10 cellular contexts compared by ENCODE assay signal in the genomic region with DNA sequence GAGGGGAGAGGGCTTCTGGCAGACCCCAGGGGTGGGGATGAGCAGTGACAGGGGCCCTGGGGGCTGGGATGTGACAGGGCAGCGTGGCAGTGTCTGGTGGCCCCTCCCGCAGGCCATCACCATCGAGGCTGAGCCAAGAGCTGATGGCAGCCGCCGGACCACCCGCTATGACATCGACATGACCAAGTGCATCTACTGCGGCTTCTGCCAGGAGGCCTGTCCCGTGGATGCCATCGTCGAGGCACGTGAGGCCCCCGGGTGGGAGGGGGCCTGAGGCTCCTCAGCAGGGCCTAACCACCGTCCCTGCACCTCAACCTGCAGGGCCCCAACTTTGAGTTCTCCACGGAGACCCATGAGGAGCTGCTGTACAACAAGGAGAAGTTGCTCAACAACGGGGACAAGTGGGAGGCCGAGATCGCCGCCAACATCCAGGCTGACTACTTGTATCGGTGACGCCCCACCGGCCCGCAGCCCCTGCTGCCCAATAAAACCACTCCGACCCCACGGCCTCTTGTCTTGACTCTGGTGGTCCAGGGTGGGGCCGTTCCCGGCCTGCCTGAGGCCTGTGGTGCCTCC. TPM values are rescaled to one million over a fixed set of nuclear protein-coding genes. Genes with fewer than 3 reads are reported as not detected.
DNase-seq lines count a peak whose midpoint lies in the region; ATAC-seq and TF ChIP-seq lines count a peak whose summit lies in the region.
"Had no signal": no experiment of that assay in that cellular context is flagged by ENCODE, and none has a peak within 500 bp of the region (broad histone marks: within the 10 kb centered on the region; RNA-seq: fewer than 3 reads in every experiment).

No MANE protein-coding gene starts in this region.

- H3K4me3 ChIP-seq in colonic mucosa, result no peak overlapping the region
- H3K4me3 ChIP-seq in uterus, result no peak overlapping the region

- H3K9ac ChIP-seq in colonic mucosa (ENCODE audit: low read depth in 2 of 2, low read length in 2 of 2), result peak overlapping the region in 1 of 2 donors; percentile 46

- ATAC-seq in Right ventricle myocardium superior (ENCODE audit: poor library complexity), result no peak
- ATAC-seq in left cardiac atrium, result no peak
- no peak for ATAC-seq in natural killer cell
- no peak for ATAC-seq in HG03139 (IDR thresholded peaks at IDR 0.05; ENCODE audit: unreplicated experiment)

- peak overlapping the region; percentile 70 for H3K27ac ChIP-seq in colonic mucosa
- peak overlapping the region; percentile 5 to 39 for H3K27ac ChIP-seq in uterus

- intact Hi-C loops in Right ventricle myocardium superior (cut with DNase I), result loop anchor here (10.0 kb wide), 1 partner anchor 89 kb away; a partner anchor contains a TSS
- intact Hi-C loops in left cardiac atrium (cut with DNase I), result loop anchor here in 1 of 2 donors (10.0 kb wide), 2 partner anchors 89 to 169 kb away; a partner anchor contains a TSS
- intact Hi-C loops in colonic mucosa (cut with DNase I), result no loop called here
- intact Hi-C loops in natural killer cell (cut with micrococcal nuclease), result loop anchor here (2.0 kb wide), 1 partner anchor 85 kb away; a partner anchor contains a TSS
- intact Hi-C loops in uterus (cut with DNase I; ENCODE audit: low total_unique reads), result no loop called here

- no peak for TF ChIP-seq POLR2A in uterus (IDR thresholded peaks at IDR 0.05)

- H3K27me3 ChIP-seq in colonic mucosa, result no peaks in the 10 kb centered on the region
- H3K27me3 ChIP-seq in uterus, result no peaks in the 10 kb centered on the region

- H3K36me3 ChIP-seq in colonic mucosa, result no peaks in the 10 kb centered on the region
- H3K36me3 ChIP-seq in uterus, result no peaks in the 10 kb centered on the region

- peaks cover 38 to 46% of the 10 kb centered on the region in 2 donors for H3K4me1 Mint-ChIP-seq in natural killer cell

- H3K36me3 Mint-ChIP-seq in natural killer cell, result no peaks in the 10 kb centered on the region

- peak; percentile 61 for DNase-seq in Right ventricle myocardium superior
- no peak for DNase-seq in left cardiac atrium
- no peak for DNase-seq in colonic mucosa
- no peak for DNase-seq in natural killer cell
- no peak for DNase-seq in uterus
- no peak for DNase-seq in stimulated activated CD4-positive, alpha-beta T cell treated with anti-CD3 and anti-CD28 coated beads, Interleukin-12 subunit alpha, Interleukin-12 subunit beta, amount 100 ng/mL, for 4 hours
- no peak for DNase-seq in NCI-H2107 treated with DMSO at 0.1 percent for 48 hours (lab: John Stamatoyannopoulos, UW; ENCODE audit: unreplicated experiment)
- DNase-seq: COR-L47 had no signal

- peak overlapping the region; percentile 97 to 99 for H3K27ac Mint-ChIP-seq in natural killer cell

- H3K4me1 ChIP-seq in colonic mucosa (peaks cover 16% of the 10 kb centered on the region), uterus (peaks cover 13 to 16% of the 10 kb centered on the region in 2 donors)

- H3K9me3 ChIP-seq in colonic mucosa, result no peaks in the 10 kb centered on the region
- no peaks in the 10 kb centered on the region for H3K9me3 ChIP-seq in uterus

- no peaks in the 10 kb centered on the region for H3K27me3 Mint-ChIP-seq in natural killer cell (ENCODE audit: low read depth in 2 of 2)

- peak overlapping the region; percentile 84 for H3K4me3 Mint-ChIP-seq in natural killer cell

- H3K9me3 Mint-ChIP-seq in natural killer cell, result no peaks in the 10 kb centered on the region

- no peak for TF ChIP-seq CTCF in colonic mucosa (IDR thresholded peaks at IDR 0.05)
- TF ChIP-seq CTCF in natural killer cell (IDR thresholded peaks at IDR 0.05), result no peak
- no peak for TF ChIP-seq CTCF in uterus (IDR thresholded peaks at IDR 0.05)

RNA-seq across cellular contexts. Expression of a gene that starts 2.6 kb away (rescaled TPM):
- total RNA-seq in Right ventricle myocardium superior (22.3 TPM), left cardiac atrium (10 to 100 TPM; 39.5 to 51.7 TPM), colonic mucosa (100 to 1,000 TPM; 133 to 246 TPM), natural killer cell (100 to 1,000 TPM; 438 to 480 (median 465) TPM), uterus (100 to 1,000 TPM in 2 of 4 donors, 10 to 100 TPM in 2; 62.1 to 162 (median 115) TPM)

RNA-seq across cellular contexts. Expression of a gene that starts 5.7 kb away (rescaled TPM):
- total RNA-seq in Right ventricle myocardium superior (474 TPM), left cardiac atrium (100 to 1,000 TPM; 304 to 342 TPM), colonic mucosa (100 to 1,000 TPM; 149 to 247 TPM), natural killer cell (10 to 100 TPM; 84.5 to 95.2 (median 90.7) TPM), uterus (100 to 1,000 TPM in 2 of 4 donors, 10 to 100 TPM in 2; 53.4 to 291 (median 139) TPM)

RNA-seq across cellular contexts. Expression of a gene that starts 26.1 kb away (rescaled TPM):
- total RNA-seq in Right ventricle myocardium superior, result 4.4 TPM
- 1 to 10 TPM; 6.2 to 8.9 TPM for total RNA-seq in left cardiac atrium
- 10 to 100 TPM; 17.7 to 18.8 TPM for total RNA-seq in colonic mucosa
- total RNA-seq in natural killer cell, result 1 to 10 TPM; 2.4 to 9.0 (median 4.0) TPM
- total RNA-seq in uterus, result 1 to 10 TPM; 2.3 to 5.7 (median 4.0) TPM
- total RNA-seq: T-helper 1 cell treated with Interleukin-12 subunit alpha and Interleukin-12 subunit beta and Interleukin-4 antibody, amounts not matched to agents 30 ng/mL and 1 ng/mL, for 36 hours had no signal

RNA-seq across cellular contexts. Expression of a gene that starts 32.3 kb away (rescaled TPM):
- 7.3 TPM for total RNA-seq in Right ventricle myocardium superior
- 10 to 100 TPM; 12.5 to 15.1 TPM for total RNA-seq in left cardiac atrium
- 10 to 100 TPM; 46.3 to 55.4 TPM for total RNA-seq in colonic mucosa
- 10 to 100 TPM; 26.6 to 44.3 (median 39.7) TPM for total RNA-seq in natural killer cell
- total RNA-seq in uterus, result 10 to 100 TPM in 3 of 4 donors, 1 to 10 TPM in 1; 4.1 to 24.3 (median 13.2) TPM

Comparison
In these comparisons a context has a peak if more than half of its experiments do, and no peak if none do; other contexts are left out.
1. intact Hi-C loops: an anchor here in Right ventricle myocardium superior (10.0 kb wide) and natural killer cell (2.0 kb wide); none called in colonic mucosa and uterus.